ENCODE assay signal across 8 cellular contexts in genomic region chr6:63635563-63636515, GRCh38. TPM values are rescaled to one million over a fixed set of nuclear protein-coding genes. Genes with fewer than 3 reads are reported as not detected.
DNase-seq lines count a peak whose midpoint lies in the region; ATAC-seq and TF ChIP-seq lines count a peak whose summit lies in the region.

A gene with protein sequence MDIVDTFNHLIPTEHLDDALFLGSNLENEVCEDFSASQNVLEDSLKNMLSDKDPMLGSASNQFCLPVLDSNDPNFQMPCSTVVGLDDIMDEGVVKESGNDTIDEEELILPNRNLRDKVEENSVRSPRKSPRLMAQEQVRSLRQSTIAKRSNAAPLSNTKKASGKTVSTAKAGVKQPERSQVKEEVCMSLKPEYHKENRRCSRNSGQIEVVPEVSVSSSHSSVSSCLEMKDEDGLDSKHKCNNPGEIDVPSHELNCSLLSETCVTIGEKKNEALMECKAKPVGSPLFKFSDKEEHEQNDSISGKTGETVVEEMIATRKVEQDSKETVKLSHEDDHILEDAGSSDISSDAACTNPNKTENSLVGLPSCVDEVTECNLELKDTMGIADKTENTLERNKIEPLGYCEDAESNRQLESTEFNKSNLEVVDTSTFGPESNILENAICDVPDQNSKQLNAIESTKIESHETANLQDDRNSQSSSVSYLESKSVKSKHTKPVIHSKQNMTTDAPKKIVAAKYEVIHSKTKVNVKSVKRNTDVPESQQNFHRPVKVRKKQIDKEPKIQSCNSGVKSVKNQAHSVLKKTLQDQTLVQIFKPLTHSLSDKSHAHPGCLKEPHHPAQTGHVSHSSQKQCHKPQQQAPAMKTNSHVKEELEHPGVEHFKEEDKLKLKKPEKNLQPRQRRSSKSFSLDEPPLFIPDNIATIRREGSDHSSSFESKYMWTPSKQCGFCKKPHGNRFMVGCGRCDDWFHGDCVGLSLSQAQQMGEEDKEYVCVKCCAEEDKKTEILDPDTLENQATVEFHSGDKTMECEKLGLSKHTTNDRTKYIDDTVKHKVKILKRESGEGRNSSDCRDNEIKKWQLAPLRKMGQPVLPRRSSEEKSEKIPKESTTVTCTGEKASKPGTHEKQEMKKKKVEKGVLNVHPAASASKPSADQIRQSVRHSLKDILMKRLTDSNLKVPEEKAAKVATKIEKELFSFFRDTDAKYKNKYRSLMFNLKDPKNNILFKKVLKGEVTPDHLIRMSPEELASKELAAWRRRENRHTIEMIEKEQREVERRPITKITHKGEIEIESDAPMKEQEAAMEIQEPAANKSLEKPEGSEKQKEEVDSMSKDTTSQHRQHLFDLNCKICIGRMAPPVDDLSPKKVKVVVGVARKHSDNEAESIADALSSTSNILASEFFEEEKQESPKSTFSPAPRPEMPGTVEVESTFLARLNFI (N-terminal part only) (plus strand): TSS chr6:63635802. CDS start chr6:63646552, 10,750 bp downstream.

- TF ChIP-seq CTCF in GM12864 (IDR thresholded peaks at IDR 0.05; ENCODE audit: low read depth, low read length, missing control alignments), result peak; percentile 9
- no peak for TF ChIP-seq CTCF in omental fat pad (IDR thresholded peaks at IDR 0.05)
- peak in 1 of 3 experiments; percentile 8 for TF ChIP-seq CTCF in testis (IDR thresholded peaks at IDR 0.05)

- no peaks in the 10 kb centered on the region for H3K9me3 ChIP-seq in testis

- TF ChIP-seq POLR2A in testis (IDR thresholded peaks at IDR 0.05), result no peak

- H3K4me1 ChIP-seq in testis, result peaks cover 17% of the 10 kb centered on the region

- intact Hi-C loops in testis (cut with DNase I; ENCODE audit: low total_unique reads), result no loop called here

- H3K36me3 ChIP-seq in testis (ENCODE audit: low read depth, missing control alignments), result no peaks in the 10 kb centered on the region

- WGBS in testis, 2 donors, result 1% methylated on average over 22 to 75 of the region's 127 CpGs

- no peaks in the 10 kb centered on the region for H3K27me3 ChIP-seq in testis

- H3K27ac ChIP-seq in testis, result peak within 1 kb of the TSS; percentile 94 to 99

- H3K27ac Mint-ChIP-seq in activated naive CD4-positive, alpha-beta T cell treated with anti-CD3 and anti-CD28 coated beads, Interleukin-2, amount 50 U/mL, for 72 hours, result peak within 1 kb of the TSS; percentile 94 to 100

- ATAC-seq in HG02623 (IDR thresholded peaks at IDR 0.05; ENCODE audit: unreplicated experiment), result peak; percentile 86
- ATAC-seq in activated naive CD4-positive, alpha-beta T cell treated with anti-CD3 and anti-CD28 coated beads, Interleukin-2, amount 50 U/mL, for 72 hours, result peak; percentile 90 to 92
- peak; percentile 94 for ATAC-seq in omental fat pad (ENCODE audit: low FRiP score)

- H3K4me3 ChIP-seq in GM12864 (ENCODE audit: low read depth, low read length) (peak within 1 kb of the TSS; percentile 97), testis (peak within 1 kb of the TSS; percentile 83 to 95)

- H3K36me3 Mint-ChIP-seq in activated naive CD4-positive, alpha-beta T cell treated with anti-CD3 and anti-CD28 coated beads, Interleukin-2, amount 50 U/mL, for 72 hours, result peaks cover 6% of the 10 kb centered on the region in 2 donors

- DNase-seq in GM12864 (ENCODE audit: low read depth) (peak; percentile 70), NCI-H1105 (lab: John Stamatoyannopoulos, UW) (peak; percentile 92), SKM-1 (lab: John Stamatoyannopoulos, UW; ENCODE audit: unreplicated experiment) (peak; percentile 78), glomerular endothelial cell (ENCODE audit: extremely low read depth, low read depth, low spot score) (no peak), omental fat pad (ENCODE audit: low spot score) (peak; percentile 69), testis (peak; percentile 93)
- peak; percentile 87 to 91 for DNase-seq in activated naive CD4-positive, alpha-beta T cell treated with anti-CD3 and anti-CD28 coated beads, Interleukin-2, amount 50 U/mL, for 72 hours (ENCODE audit: low spot score in 2 of 2)

- H3K9me3 Mint-ChIP-seq in activated naive CD4-positive, alpha-beta T cell treated with anti-CD3 and anti-CD28 coated beads, Interleukin-2, amount 50 U/mL, for 72 hours, result no peaks in the 10 kb centered on the region

RNA-seq across cellular contexts. Expression of the gene that starts here (rescaled TPM):
- 10 to 100 TPM; 55.2 to 61.6 TPM for total RNA-seq in activated naive CD4-positive, alpha-beta T cell treated with anti-CD3 and anti-CD28 coated beads, Interleukin-2, amount 50 U/mL, for 72 hours
- total RNA-seq in glomerular endothelial cell (29.1 and 33.9 TPM in 2 replicates), omental fat pad (10 to 100 TPM; 37.7 to 68.9 (median 58.4) TPM), testis (10 to 100 TPM; 76.1 to 82.4 TPM)
- polyA plus RNA-seq in testis (ENCODE audit: insufficient read depth, low read depth, low replicate concordance), result 18.7 TPM
